11 cellular contexts compared by ENCODE assay signal in the genomic region with DNA sequence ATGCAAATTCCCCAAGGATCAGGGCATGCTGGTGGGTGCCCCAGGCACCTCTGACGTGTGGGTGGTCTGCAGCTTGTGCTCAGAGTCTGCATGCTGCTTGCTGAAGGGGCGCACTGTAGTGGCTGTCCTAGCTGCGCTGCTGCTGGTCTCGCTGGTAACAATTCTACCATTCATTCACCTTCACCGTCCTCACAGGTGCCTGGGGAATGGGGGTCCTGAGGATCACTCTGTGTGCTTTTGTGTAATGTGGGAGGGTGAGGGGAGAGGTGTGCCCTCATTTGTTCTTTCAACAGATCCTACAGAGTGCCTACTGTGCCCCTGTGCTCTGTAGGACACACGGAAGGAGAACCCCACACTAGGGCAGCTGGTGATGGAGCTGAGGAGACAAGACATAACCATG.
"Had no signal": no experiment of that assay in that cellular context is flagged by ENCODE, and none has a peak within 500 bp of the region (broad histone marks: within the 10 kb centered on the region; RNA-seq: fewer than 3 reads in every experiment).

No MANE protein-coding gene starts in this region.

- H3K27me3 ChIP-seq: testis had no signal

- ATAC-seq: stimulated activated naive CD8-positive, alpha-beta T cell treated with anti-CD3 and anti-CD28 coated beads, Interleukin-15, amount 100 ng/mL, for 72 hours; upper lobe of right lung; WTC11 had no signal

- H3K4me3 ChIP-seq: dorsolateral prefrontal cortex, sigmoid colon, spleen, testis, upper lobe of right lung had no signal

- H3K4me1 ChIP-seq: testis had no signal

- H3K9me3 ChIP-seq: sigmoid colon, spleen, testis, upper lobe of right lung had no signal

- H3K36me3 ChIP-seq: sigmoid colon, spleen, upper lobe of right lung had no signal

- H3K27ac ChIP-seq: dorsolateral prefrontal cortex, sigmoid colon, spleen, testis, upper lobe of right lung had no signal

- DNase-seq: activated CD4-positive, alpha-beta T cell treated with anti-CD3 and anti-CD28 coated beads for 4 hours; activated naive CD4-positive, alpha-beta T cell treated with anti-CD3 and anti-CD28 coated beads for 36 hours; dorsolateral prefrontal cortex; nephron progenitor cell; sigmoid colon; spleen; stimulated activated naive CD8-positive, alpha-beta T cell treated with anti-CD3 and anti-CD28 coated beads, Interleukin-15, amount 100 ng/mL, for 72 hours; T-helper 2 cell; testis; upper lobe of right lung had no signal
